ENCODE assay signal across 1 cellular context in the genomic region with DNA sequence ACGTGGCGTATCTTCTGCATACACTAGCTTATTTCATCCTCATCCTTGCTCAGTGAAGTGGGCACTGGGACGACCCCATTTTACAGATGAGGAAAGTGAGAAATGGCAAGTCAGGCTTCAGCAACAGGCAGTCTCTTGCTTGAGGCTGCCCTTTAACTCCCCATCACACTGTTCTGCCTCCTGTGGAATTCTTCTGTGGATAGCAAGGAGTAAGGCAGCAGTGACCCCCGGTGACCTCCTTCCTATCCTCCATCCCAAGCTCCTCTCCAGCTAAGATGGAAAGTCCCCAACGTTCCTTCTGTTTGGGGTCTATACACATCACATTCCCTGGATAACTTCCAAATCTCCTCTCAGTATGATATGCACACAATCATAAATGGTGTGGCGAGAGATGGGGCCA.
TF ChIP-seq lines count a peak whose summit lies in the region.

No MANE protein-coding gene starts in this region.

TF ChIP-seq in GM23338, 12 proteins besides CTCF, POLR2A, EP300 and RAD21 (continued from another document):
- TF ChIP-seq, protein P1, sequence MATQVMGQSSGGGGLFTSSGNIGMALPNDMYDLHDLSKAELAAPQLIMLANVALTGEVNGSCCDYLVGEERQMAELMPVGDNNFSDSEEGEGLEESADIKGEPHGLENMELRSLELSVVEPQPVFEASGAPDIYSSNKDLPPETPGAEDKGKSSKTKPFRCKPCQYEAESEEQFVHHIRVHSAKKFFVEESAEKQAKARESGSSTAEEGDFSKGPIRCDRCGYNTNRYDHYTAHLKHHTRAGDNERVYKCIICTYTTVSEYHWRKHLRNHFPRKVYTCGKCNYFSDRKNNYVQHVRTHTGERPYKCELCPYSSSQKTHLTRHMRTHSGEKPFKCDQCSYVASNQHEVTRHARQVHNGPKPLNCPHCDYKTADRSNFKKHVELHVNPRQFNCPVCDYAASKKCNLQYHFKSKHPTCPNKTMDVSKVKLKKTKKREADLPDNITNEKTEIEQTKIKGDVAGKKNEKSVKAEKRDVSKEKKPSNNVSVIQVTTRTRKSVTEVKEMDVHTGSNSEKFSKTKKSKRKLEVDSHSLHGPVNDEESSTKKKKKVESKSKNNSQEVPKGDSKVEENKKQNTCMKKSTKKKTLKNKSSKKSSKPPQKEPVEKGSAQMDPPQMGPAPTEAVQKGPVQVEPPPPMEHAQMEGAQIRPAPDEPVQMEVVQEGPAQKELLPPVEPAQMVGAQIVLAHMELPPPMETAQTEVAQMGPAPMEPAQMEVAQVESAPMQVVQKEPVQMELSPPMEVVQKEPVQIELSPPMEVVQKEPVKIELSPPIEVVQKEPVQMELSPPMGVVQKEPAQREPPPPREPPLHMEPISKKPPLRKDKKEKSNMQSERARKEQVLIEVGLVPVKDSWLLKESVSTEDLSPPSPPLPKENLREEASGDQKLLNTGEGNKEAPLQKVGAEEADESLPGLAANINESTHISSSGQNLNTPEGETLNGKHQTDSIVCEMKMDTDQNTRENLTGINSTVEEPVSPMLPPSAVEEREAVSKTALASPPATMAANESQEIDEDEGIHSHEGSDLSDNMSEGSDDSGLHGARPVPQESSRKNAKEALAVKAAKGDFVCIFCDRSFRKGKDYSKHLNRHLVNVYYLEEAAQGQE (IDR thresholded peaks at IDR 0.05; ENCODE audit: unreplicated experiment) = no peak
- TF ChIP-seq CREB1 (CRISPR knock-in tag; IDR thresholded peaks at IDR 0.05; ENCODE audit: low read depth) = no peak
- no peak for TF ChIP-seq STAT1 (IDR thresholded peaks at IDR 0.05; ENCODE audit: unreplicated experiment)
- no peak for TF ChIP-seq JUNB (IDR thresholded peaks at IDR 0.05; ENCODE audit: unreplicated experiment)
- TF ChIP-seq, protein P2, sequence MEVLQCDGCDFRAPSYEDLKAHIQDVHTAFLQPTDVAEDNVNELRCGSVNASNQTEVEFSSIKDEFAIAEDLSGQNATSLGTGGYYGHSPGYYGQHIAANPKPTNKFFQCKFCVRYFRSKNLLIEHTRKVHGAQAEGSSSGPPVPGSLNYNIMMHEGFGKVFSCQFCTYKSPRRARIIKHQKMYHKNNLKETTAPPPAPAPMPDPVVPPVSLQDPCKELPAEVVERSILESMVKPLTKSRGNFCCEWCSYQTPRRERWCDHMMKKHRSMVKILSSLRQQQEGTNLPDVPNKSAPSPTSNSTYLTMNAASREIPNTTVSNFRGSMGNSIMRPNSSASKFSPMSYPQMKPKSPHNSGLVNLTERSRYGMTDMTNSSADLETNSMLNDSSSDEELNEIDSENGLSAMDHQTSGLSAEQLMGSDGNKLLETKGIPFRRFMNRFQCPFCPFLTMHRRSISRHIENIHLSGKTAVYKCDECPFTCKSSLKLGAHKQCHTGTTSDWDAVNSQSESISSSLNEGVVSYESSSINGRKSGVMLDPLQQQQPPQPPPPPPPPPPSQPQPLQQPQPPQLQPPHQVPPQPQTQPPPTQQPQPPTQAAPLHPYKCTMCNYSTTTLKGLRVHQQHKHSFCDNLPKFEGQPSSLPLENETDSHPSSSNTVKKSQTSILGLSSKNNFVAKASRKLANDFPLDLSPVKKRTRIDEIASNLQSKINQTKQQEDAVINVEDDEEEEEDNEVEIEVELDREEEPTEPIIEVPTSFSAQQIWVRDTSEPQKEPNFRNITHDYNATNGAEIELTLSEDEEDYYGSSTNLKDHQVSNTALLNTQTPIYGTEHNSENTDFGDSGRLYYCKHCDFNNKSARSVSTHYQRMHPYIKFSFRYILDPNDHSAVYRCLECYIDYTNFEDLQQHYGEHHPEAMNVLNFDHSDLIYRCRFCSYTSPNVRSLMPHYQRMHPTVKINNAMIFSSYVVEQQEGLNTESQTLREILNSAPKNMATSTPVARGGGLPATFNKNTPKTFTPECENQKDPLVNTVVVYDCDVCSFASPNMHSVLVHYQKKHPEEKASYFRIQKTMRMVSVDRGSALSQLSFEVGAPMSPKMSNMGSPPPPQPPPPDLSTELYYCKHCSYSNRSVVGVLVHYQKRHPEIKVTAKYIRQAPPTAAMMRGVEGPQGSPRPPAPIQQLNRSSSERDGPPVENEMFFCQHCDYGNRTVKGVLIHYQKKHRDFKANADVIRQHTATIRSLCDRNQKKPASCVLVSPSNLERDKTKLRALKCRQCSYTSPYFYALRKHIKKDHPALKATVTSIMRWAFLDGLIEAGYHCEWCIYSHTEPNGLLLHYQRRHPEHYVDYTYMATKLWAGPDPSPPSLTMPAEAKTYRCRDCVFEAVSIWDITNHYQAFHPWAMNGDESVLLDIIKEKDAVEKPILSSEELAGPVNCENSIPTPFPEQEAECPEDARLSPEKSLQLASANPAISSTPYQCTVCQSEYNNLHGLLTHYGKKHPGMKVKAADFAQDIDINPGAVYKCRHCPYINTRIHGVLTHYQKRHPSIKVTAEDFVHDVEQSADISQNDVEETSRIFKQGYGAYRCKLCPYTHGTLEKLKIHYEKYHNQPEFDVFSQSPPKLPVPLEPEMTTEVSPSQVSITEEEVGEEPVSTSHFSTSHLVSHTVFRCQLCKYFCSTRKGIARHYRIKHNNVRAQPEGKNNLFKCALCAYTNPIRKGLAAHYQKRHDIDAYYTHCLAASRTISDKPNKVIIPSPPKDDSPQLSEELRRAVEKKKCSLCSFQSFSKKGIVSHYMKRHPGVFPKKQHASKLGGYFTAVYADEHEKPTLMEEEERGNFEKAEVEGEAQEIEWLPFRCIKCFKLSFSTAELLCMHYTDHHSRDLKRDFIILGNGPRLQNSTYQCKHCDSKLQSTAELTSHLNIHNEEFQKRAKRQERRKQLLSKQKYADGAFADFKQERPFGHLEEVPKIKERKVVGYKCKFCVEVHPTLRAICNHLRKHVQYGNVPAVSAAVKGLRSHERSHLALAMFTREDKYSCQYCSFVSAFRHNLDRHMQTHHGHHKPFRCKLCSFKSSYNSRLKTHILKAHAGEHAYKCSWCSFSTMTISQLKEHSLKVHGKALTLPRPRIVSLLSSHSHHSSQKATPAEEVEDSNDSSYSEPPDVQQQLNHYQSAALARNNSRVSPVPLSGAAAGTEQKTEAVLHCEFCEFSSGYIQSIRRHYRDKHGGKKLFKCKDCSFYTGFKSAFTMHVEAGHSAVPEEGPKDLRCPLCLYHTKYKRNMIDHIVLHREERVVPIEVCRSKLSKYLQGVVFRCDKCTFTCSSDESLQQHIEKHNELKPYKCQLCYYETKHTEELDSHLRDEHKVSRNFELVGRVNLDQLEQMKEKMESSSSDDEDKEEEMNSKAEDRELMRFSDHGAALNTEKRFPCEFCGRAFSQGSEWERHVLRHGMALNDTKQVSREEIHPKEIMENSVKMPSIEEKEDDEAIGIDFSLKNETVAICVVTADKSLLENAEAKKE (CRISPR knock-in tag; IDR thresholded peaks at IDR 0.05) = no peak
- no peak for TF ChIP-seq ZNF114 (CRISPR knock-in tag; IDR thresholded peaks at IDR 0.05)
- TF ChIP-seq EZH2 (IDR thresholded peaks at IDR 0.05; ENCODE audit: low read depth, unreplicated experiment) = no peak
TF ChIP-seq in GM23338: peak in this region for 0.
